2 cellular contexts compared by ENCODE assay signal in the genomic region with DNA sequence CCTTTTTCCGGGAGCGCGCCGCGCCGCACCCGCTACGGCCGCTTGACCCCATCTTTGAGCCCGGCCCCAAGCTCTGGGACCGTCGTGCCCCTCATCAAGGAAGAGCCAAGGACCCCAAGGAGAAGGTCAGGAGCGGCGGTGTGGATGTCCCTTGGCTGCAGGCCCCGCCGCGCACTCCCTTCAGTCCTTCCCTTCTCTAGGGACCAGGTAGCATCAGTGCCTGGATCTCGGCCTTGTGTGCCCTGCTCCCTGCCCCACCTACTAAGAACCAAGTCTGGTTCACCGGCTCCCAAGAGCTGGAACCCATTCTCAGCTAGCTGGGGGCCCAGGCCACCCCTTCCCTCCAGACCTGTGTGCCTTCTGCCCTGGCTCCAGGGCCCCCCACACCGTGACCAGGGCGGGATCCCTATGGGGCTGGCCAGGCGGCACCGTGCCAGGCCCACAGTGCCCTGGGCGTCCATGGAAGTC.
TF ChIP-seq lines count a peak whose summit lies in the region.

No MANE protein-coding gene starts in this region.

TF ChIP-seq in SK-N-SH treated with all-trans-retinoic acid at 6 μM for 48 hours, 23 proteins besides CTCF, POLR2A, EP300 and RAD21 (continued from another document):
- no peak for TF ChIP-seq ZNF565 (CRISPR knock-in tag; conservative IDR thresholded peaks at IDR 0.05; ENCODE audit: low read depth)
- TF ChIP-seq, protein P1, sequence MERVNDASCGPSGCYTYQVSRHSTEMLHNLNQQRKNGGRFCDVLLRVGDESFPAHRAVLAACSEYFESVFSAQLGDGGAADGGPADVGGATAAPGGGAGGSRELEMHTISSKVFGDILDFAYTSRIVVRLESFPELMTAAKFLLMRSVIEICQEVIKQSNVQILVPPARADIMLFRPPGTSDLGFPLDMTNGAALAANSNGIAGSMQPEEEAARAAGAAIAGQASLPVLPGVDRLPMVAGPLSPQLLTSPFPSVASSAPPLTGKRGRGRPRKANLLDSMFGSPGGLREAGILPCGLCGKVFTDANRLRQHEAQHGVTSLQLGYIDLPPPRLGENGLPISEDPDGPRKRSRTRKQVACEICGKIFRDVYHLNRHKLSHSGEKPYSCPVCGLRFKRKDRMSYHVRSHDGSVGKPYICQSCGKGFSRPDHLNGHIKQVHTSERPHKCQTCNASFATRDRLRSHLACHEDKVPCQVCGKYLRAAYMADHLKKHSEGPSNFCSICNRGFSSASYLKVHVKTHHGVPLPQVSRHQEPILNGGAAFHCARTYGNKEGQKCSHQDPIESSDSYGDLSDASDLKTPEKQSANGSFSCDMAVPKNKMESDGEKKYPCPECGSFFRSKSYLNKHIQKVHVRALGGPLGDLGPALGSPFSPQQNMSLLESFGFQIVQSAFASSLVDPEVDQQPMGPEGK (CRISPR knock-in tag; IDR thresholded peaks at IDR 0.05; ENCODE audit: borderline replicate concordance) = no peak
- no peak for TF ChIP-seq BACH2 (CRISPR knock-in tag; IDR thresholded peaks at IDR 0.05; ENCODE audit: borderline replicate concordance)
- no peak for TF ChIP-seq ARNTL (CRISPR knock-in tag; IDR thresholded peaks at IDR 0.05; ENCODE audit: borderline replicate concordance, low read depth)
- no peak for TF ChIP-seq ZNF8 (CRISPR knock-in tag; IDR thresholded peaks at IDR 0.05)
- no peak for TF ChIP-seq CSDC2 (CRISPR knock-in tag; IDR thresholded peaks at IDR 0.05)
- TF ChIP-seq TOX (CRISPR knock-in tag; IDR thresholded peaks at IDR 0.05; ENCODE audit: borderline replicate concordance) = no peak
- TF ChIP-seq, protein P2, sequence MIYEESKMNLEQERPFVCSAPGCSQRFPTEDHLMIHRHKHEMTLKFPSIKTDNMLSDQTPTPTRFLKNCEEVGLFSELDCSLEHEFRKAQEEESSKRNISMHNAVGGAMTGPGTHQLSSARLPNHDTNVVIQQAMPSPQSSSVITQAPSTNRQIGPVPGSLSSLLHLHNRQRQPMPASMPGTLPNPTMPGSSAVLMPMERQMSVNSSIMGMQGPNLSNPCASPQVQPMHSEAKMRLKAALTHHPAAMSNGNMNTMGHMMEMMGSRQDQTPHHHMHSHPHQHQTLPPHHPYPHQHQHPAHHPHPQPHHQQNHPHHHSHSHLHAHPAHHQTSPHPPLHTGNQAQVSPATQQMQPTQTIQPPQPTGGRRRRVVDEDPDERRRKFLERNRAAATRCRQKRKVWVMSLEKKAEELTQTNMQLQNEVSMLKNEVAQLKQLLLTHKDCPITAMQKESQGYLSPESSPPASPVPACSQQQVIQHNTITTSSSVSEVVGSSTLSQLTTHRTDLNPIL (CRISPR knock-in tag; IDR thresholded peaks at IDR 0.05; ENCODE audit: low read depth) = no peak
- no peak for TF ChIP-seq OSR1 (CRISPR knock-in tag; IDR thresholded peaks at IDR 0.05)
- TF ChIP-seq, protein P3, sequence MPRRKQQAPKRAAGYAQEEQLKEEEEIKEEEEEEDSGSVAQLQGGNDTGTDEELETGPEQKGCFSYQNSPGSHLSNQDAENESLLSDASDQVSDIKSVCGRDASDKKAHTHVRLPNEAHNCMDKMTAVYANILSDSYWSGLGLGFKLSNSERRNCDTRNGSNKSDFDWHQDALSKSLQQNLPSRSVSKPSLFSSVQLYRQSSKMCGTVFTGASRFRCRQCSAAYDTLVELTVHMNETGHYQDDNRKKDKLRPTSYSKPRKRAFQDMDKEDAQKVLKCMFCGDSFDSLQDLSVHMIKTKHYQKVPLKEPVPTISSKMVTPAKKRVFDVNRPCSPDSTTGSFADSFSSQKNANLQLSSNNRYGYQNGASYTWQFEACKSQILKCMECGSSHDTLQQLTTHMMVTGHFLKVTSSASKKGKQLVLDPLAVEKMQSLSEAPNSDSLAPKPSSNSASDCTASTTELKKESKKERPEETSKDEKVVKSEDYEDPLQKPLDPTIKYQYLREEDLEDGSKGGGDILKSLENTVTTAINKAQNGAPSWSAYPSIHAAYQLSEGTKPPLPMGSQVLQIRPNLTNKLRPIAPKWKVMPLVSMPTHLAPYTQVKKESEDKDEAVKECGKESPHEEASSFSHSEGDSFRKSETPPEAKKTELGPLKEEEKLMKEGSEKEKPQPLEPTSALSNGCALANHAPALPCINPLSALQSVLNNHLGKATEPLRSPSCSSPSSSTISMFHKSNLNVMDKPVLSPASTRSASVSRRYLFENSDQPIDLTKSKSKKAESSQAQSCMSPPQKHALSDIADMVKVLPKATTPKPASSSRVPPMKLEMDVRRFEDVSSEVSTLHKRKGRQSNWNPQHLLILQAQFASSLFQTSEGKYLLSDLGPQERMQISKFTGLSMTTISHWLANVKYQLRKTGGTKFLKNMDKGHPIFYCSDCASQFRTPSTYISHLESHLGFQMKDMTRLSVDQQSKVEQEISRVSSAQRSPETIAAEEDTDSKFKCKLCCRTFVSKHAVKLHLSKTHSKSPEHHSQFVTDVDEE (CRISPR knock-in tag; IDR thresholded peaks at IDR 0.05) = no peak
- TF ChIP-seq, protein P4, sequence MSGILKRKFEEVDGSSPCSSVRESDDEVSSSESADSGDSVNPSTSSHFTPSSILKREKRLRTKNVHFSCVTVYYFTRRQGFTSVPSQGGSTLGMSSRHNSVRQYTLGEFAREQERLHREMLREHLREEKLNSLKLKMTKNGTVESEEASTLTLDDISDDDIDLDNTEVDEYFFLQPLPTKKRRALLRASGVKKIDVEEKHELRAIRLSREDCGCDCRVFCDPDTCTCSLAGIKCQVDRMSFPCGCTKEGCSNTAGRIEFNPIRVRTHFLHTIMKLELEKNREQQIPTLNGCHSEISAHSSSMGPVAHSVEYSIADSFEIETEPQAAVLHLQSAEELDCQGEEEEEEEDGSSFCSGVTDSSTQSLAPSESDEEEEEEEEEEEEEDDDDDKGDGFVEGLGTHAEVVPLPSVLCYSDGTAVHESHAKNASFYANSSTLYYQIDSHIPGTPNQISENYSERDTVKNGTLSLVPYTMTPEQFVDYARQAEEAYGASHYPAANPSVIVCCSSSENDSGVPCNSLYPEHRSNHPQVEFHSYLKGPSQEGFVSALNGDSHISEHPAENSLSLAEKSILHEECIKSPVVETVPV (CRISPR knock-in tag; IDR thresholded peaks at IDR 0.05) = no peak
- no peak for TF ChIP-seq RARB (CRISPR knock-in tag; IDR thresholded peaks at IDR 0.05)
TF ChIP-seq in SK-N-SH treated with all-trans-retinoic acid at 6 μM for 48 hours: peak in this region for 0.

TF ChIP-seq in SK-N-SH, 30 proteins besides CTCF, POLR2A, EP300 and RAD21 (continued from another document):
- TF ChIP-seq NFIC (IDR thresholded peaks at IDR 0.05; ENCODE audit: borderline replicate concordance) (no peak), TCF12 (IDR thresholded peaks at IDR 0.05) (no peak), POLR2AphosphoS5 (IDR thresholded peaks at IDR 0.05; ENCODE audit: low read depth, low read length) (no peak), RFX5 (IDR thresholded peaks at IDR 0.05; ENCODE audit: low read length) (no peak), JUND (IDR thresholded peaks at IDR 0.05) (no peak), RXRA (IDR thresholded peaks at IDR 0.05; ENCODE audit: borderline replicate concordance, low read depth) (no peak), SMC3 (IDR thresholded peaks at IDR 0.05; ENCODE audit: low read depth, low read length) (no peak), MXI1 (IDR thresholded peaks at IDR 0.05; ENCODE audit: low read depth, low read length) (no peak), GATA2 (CRISPR knock-in tag; IDR thresholded peaks at IDR 0.05) (no peak), FOXM1 (IDR thresholded peaks at IDR 0.05; ENCODE audit: low read depth) (no peak), ELF1 (IDR thresholded peaks at IDR 0.05) (no peak)
- TF ChIP-seq, protein P5, sequence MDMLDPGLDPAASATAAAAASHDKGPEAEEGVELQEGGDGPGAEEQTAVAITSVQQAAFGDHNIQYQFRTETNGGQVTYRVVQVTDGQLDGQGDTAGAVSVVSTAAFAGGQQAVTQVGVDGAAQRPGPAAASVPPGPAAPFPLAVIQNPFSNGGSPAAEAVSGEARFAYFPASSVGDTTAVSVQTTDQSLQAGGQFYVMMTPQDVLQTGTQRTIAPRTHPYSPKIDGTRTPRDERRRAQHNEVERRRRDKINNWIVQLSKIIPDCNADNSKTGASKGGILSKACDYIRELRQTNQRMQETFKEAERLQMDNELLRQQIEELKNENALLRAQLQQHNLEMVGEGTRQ (IDR thresholded peaks at IDR 0.05; ENCODE audit: borderline replicate concordance, low read depth, low read length) = no peak
